ENCODE assay signal across 1 cellular context in genomic region chr1:226035915-226036314, GRCh38.
TF ChIP-seq lines count a peak whose summit lies in the region.

No MANE protein-coding gene starts in this region.

TF ChIP-seq in H1, 55 proteins besides CTCF, POLR2A, EP300 and RAD21:
- TF ChIP-seq SIN3A (conservative IDR thresholded peaks at IDR 0.05 in 1 of 2, IDR thresholded peaks at IDR 0.05 in 1 of 2; ENCODE audit: low read depth in 1 of 2, low read length in 2 of 2) (no peak), RFX5 (IDR thresholded peaks at IDR 0.05; ENCODE audit: borderline replicate concordance, low read depth, low read length) (no peak), BRCA1 (IDR thresholded peaks at IDR 0.05; ENCODE audit: low read depth, low read length) (no peak)
